Comparison of ENCODE assay signal across 8 cellular contexts in genomic region chr11:93054881-93055280, GRCh38.
DNase-seq lines count a peak whose midpoint lies in the region; ATAC-seq, FAIRE-seq and TF ChIP-seq lines count a peak whose summit lies in the region.

No MANE protein-coding gene starts in this region.

- H3K4me1 Mint-ChIP-seq in activated T-helper 17 cell treated with anti-CD3 and anti-CD28 coated beads, Interleukin-2, amount 50 U/mL, for 72 hours: peaks cover 5% of the 10 kb centered on the region
- H3K4me1 Mint-ChIP-seq in naive thymus-derived CD4-positive, alpha-beta T cell: peaks cover 0 to 2% (median 0%) of the 10 kb centered on the region in 7 donors

- TF ChIP-seq CTCF in D721Med (IDR thresholded peaks at IDR 0.05; ENCODE audit: insufficient read depth, missing control alignments): no peak
- no peak for TF ChIP-seq CTCF in thyroid gland (IDR thresholded peaks at IDR 0.05)

- H3K4me3 ChIP-seq in naive thymus-derived CD4-positive, alpha-beta T cell (ENCODE audit: low read length): no peak overlapping the region
- no peak overlapping the region for H3K4me3 ChIP-seq in thyroid gland (replicated peaks in 1 of 3)

- peak overlapping the region; percentile 97 for H3K27ac Mint-ChIP-seq in activated T-helper 17 cell treated with anti-CD3 and anti-CD28 coated beads, Interleukin-2, amount 50 U/mL, for 72 hours
- peak overlapping the region in 1 of 9 donors; percentile 19 for H3K27ac Mint-ChIP-seq in naive thymus-derived CD4-positive, alpha-beta T cell

- no peak overlapping the region for H3K27ac ChIP-seq in naive thymus-derived CD4-positive, alpha-beta T cell (ENCODE audit: low read depth, low read length)
- H3K27ac ChIP-seq in thyroid gland: no peak overlapping the region

- H3K36me3 ChIP-seq in naive thymus-derived CD4-positive, alpha-beta T cell (ENCODE audit: control insufficient read depth in 2 of 3, insufficient read depth in 3 of 3, low read length in 3 of 3): no peaks in the 10 kb centered on the region
- H3K36me3 ChIP-seq in thyroid gland: no peaks in the 10 kb centered on the region

- peak overlapping the region; percentile 75 for H3K4me3 Mint-ChIP-seq in activated T-helper 17 cell treated with anti-CD3 and anti-CD28 coated beads, Interleukin-2, amount 50 U/mL, for 72 hours
- H3K4me3 Mint-ChIP-seq in naive thymus-derived CD4-positive, alpha-beta T cell: no peak overlapping the region

- H3K4me1 ChIP-seq in naive thymus-derived CD4-positive, alpha-beta T cell (ENCODE audit: control insufficient read depth in 2 of 2, insufficient read depth in 2 of 2, low read length in 2 of 2): no peaks in the 10 kb centered on the region
- peaks cover 11 to 12% of the 10 kb centered on the region in 2 donors for H3K4me1 ChIP-seq in thyroid gland

- no peak for FAIRE-seq in D721Med (lab: Jason Lieb, UNC)

- H3K9me3 Mint-ChIP-seq in activated T-helper 17 cell treated with anti-CD3 and anti-CD28 coated beads, Interleukin-2, amount 50 U/mL, for 72 hours: no peaks in the 10 kb centered on the region
- peaks cover 0 to 9% (median 0%) of the 10 kb centered on the region in 11 donors for H3K9me3 Mint-ChIP-seq in naive thymus-derived CD4-positive, alpha-beta T cell

- WGBS in thyroid gland, 2 donors: 77 to 78% methylated on average over 2 of the region's 2 CpGs

- no peaks in the 10 kb centered on the region for H3K36me3 Mint-ChIP-seq in activated T-helper 17 cell treated with anti-CD3 and anti-CD28 coated beads, Interleukin-2, amount 50 U/mL, for 72 hours (ENCODE audit: low read depth)
- no peaks in the 10 kb centered on the region for H3K36me3 Mint-ChIP-seq in naive thymus-derived CD4-positive, alpha-beta T cell

- CTCF ChIA-PET in naive thymus-derived CD4-positive, alpha-beta T cell (lab: Charles Lee): no interaction called here

- peak; percentile 92 for DNase-seq in non-pigmented ciliary epithelial cell (ENCODE audit: low read depth)
- DNase-seq in D721Med (ENCODE audit: insufficient read length, low spot score): no peak
- DNase-seq in naive thymus-derived CD4-positive, alpha-beta T cell: no peak
- no peak for DNase-seq in Kasumi-1 (lab: John Stamatoyannopoulos, UW)
- no peak for DNase-seq in thyroid gland

- peaks cover 12% of the 10 kb centered on the region for H3K27me3 Mint-ChIP-seq in activated T-helper 17 cell treated with anti-CD3 and anti-CD28 coated beads, Interleukin-2, amount 50 U/mL, for 72 hours
- H3K27me3 Mint-ChIP-seq in naive thymus-derived CD4-positive, alpha-beta T cell: peaks cover 0 to 8% (median 3%) of the 10 kb centered on the region in 5 donors

- TF ChIP-seq POLR2A in thyroid gland (IDR thresholded peaks at IDR 0.05): no peak

- POLR2A ChIA-PET in naive thymus-derived CD4-positive, alpha-beta T cell (lab: Charles Lee): no interaction called here

- intact Hi-C loops in naive thymus-derived CD4-positive, alpha-beta T cell (cut with micrococcal nuclease): no loop called here
- intact Hi-C loops in thyroid gland (cut with DNase I): no loop called here

- peak; percentile 92 for ATAC-seq in GM18520 (IDR thresholded peaks at IDR 0.05; ENCODE audit: unreplicated experiment)
- ATAC-seq in HG03378 (IDR thresholded peaks at IDR 0.05; ENCODE audit: unreplicated experiment): peak; percentile 67
- peak; percentile 95 for ATAC-seq in activated T-helper 17 cell treated with anti-CD3 and anti-CD28 coated beads, Interleukin-2, amount 50 U/mL, for 72 hours (replicated peaks)
- no peak for ATAC-seq in naive thymus-derived CD4-positive, alpha-beta T cell

- H3K9me3 ChIP-seq in naive thymus-derived CD4-positive, alpha-beta T cell (ENCODE audit: control insufficient read depth in 2 of 3, low read length in 3 of 3): no peaks in the 10 kb centered on the region
- H3K9me3 ChIP-seq in thyroid gland: no peaks in the 10 kb centered on the region

- no peaks in the 10 kb centered on the region for H3K27me3 ChIP-seq in naive thymus-derived CD4-positive, alpha-beta T cell (ENCODE audit: control insufficient read depth in 2 of 2, insufficient read depth in 2 of 2, low read length in 2 of 2)
- no peaks in the 10 kb centered on the region for H3K27me3 ChIP-seq in thyroid gland
